In genomic region chr5:23440703-23441102, GRCh38 we compare ENCODE assay signal across 1 cellular context.
TF ChIP-seq lines count a peak whose summit lies in the region.

No MANE protein-coding gene starts in this region.

TF ChIP-seq in GM23338, 12 proteins besides CTCF, POLR2A, EP300 and RAD21 (continued from another document):
- TF ChIP-seq, protein P1, sequence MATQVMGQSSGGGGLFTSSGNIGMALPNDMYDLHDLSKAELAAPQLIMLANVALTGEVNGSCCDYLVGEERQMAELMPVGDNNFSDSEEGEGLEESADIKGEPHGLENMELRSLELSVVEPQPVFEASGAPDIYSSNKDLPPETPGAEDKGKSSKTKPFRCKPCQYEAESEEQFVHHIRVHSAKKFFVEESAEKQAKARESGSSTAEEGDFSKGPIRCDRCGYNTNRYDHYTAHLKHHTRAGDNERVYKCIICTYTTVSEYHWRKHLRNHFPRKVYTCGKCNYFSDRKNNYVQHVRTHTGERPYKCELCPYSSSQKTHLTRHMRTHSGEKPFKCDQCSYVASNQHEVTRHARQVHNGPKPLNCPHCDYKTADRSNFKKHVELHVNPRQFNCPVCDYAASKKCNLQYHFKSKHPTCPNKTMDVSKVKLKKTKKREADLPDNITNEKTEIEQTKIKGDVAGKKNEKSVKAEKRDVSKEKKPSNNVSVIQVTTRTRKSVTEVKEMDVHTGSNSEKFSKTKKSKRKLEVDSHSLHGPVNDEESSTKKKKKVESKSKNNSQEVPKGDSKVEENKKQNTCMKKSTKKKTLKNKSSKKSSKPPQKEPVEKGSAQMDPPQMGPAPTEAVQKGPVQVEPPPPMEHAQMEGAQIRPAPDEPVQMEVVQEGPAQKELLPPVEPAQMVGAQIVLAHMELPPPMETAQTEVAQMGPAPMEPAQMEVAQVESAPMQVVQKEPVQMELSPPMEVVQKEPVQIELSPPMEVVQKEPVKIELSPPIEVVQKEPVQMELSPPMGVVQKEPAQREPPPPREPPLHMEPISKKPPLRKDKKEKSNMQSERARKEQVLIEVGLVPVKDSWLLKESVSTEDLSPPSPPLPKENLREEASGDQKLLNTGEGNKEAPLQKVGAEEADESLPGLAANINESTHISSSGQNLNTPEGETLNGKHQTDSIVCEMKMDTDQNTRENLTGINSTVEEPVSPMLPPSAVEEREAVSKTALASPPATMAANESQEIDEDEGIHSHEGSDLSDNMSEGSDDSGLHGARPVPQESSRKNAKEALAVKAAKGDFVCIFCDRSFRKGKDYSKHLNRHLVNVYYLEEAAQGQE (IDR thresholded peaks at IDR 0.05; ENCODE audit: unreplicated experiment): no peak
- no peak for TF ChIP-seq CREB1 (CRISPR knock-in tag; IDR thresholded peaks at IDR 0.05; ENCODE audit: low read depth)
- no peak for TF ChIP-seq ZNF114 (CRISPR knock-in tag; IDR thresholded peaks at IDR 0.05)
- TF ChIP-seq STAT1 (IDR thresholded peaks at IDR 0.05; ENCODE audit: unreplicated experiment): no peak
- TF ChIP-seq, protein P2, sequence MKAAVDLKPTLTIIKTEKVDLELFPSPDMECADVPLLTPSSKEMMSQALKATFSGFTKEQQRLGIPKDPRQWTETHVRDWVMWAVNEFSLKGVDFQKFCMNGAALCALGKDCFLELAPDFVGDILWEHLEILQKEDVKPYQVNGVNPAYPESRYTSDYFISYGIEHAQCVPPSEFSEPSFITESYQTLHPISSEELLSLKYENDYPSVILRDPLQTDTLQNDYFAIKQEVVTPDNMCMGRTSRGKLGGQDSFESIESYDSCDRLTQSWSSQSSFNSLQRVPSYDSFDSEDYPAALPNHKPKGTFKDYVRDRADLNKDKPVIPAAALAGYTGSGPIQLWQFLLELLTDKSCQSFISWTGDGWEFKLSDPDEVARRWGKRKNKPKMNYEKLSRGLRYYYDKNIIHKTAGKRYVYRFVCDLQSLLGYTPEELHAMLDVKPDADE (IDR thresholded peaks at IDR 0.05): no peak
